19 cellular contexts compared by ENCODE assay signal in the genomic region with DNA sequence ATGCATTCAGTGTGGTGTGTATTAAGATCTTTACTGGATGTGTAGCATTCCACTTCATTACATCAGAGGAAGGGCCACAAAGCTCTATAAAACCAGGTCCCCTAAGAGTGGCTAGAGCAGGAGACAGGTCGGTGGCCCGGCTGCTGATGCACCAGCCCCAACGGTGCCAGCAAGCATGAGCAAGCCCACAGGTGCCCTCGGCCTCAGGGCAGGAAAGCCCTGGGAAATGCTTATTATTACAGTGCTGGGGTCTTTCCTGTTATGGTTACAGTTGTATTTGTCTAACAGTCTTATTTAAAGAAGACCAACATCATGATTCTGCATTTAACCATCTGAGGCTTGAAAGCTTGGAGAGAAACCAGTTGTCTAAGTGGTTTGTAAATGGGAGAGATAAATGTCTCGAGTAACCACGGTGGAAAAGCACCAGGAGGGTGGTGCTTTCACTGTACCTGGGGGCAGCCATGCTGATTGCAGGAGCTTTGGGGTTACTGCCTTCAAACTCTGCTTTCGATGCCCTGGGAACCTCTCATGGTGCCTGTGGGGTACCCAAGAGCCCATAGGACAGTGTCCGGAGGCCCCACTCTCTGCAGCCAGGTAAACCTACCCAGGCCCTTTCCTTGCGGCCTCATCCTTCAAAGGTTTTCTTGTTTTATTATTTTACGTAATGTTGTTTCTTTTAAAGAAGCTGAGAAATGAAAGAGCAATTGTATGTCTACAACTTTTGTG.
"Had no signal": no experiment of that assay in that cellular context is flagged by ENCODE, and none has a peak within 500 bp of the region (broad histone marks: within the 10 kb centered on the region; RNA-seq: fewer than 3 reads in every experiment).

No MANE protein-coding gene starts in this region.

- H3K27me3 ChIP-seq: body of pancreas, esophagus squamous epithelium, upper lobe of left lung had no signal

- H3K27ac ChIP-seq: esophagus squamous epithelium, upper lobe of left lung had no signal

- H3K9me3 ChIP-seq: body of pancreas, esophagus squamous epithelium, upper lobe of left lung had no signal

- ATAC-seq: activated naive CD4-positive, alpha-beta T cell treated with anti-CD3 and anti-CD28 coated beads, Interleukin-2, amount 50 U/mL, for 72 hours; activated T-helper 17 cell treated with anti-CD3 and anti-CD28 coated beads, Interleukin-2, amount 50 U/mL, for 72 hours; left ventricle myocardium superior; natural killer cell treated with Interleukin-12 subunit alpha and Interleukin-12 subunit beta and Interleukin-15 and Interleukin-18, amount 100 ng/mL, for 72 hours; right cardiac atrium; stimulated activated naive CD8-positive, alpha-beta T cell treated with anti-CD3 and anti-CD28 coated beads, Interleukin-15, amount 100 ng/mL, for 72 hours had no signal

- H3K4me1 Mint-ChIP-seq: activated T-helper 17 cell treated with anti-CD3 and anti-CD28 coated beads, Interleukin-2, amount 50 U/mL, for 72 hours had no signal

- H3K27ac Mint-ChIP-seq: activated naive CD4-positive, alpha-beta T cell treated with anti-CD3 and anti-CD28 coated beads, Interleukin-2, amount 50 U/mL, for 72 hours; activated T-helper 17 cell treated with anti-CD3 and anti-CD28 coated beads, Interleukin-2, amount 50 U/mL, for 72 hours; natural killer cell treated with Interleukin-12 subunit alpha and Interleukin-12 subunit beta and Interleukin-15 and Interleukin-18, amount 100 ng/mL, for 72 hours; stimulated activated naive CD8-positive, alpha-beta T cell treated with anti-CD3 and anti-CD28 coated beads, Interleukin-15, amount 100 ng/mL, for 72 hours; WTC11 had no signal

- H3K9me3 Mint-ChIP-seq: activated naive CD4-positive, alpha-beta T cell treated with anti-CD3 and anti-CD28 coated beads, Interleukin-2, amount 50 U/mL, for 72 hours; activated T-helper 17 cell treated with anti-CD3 and anti-CD28 coated beads, Interleukin-2, amount 50 U/mL, for 72 hours; natural killer cell treated with Interleukin-12 subunit alpha and Interleukin-12 subunit beta and Interleukin-15 and Interleukin-18, amount 100 ng/mL, for 72 hours; stimulated activated naive CD8-positive, alpha-beta T cell treated with anti-CD3 and anti-CD28 coated beads, Interleukin-15, amount 100 ng/mL, for 72 hours; WTC11 had no signal

- FAIRE-seq: colon, kidney had no signal

- H3K36me3 Mint-ChIP-seq: activated naive CD4-positive, alpha-beta T cell treated with anti-CD3 and anti-CD28 coated beads, Interleukin-2, amount 50 U/mL, for 72 hours; natural killer cell treated with Interleukin-12 subunit alpha and Interleukin-12 subunit beta and Interleukin-15 and Interleukin-18, amount 100 ng/mL, for 72 hours; WTC11 had no signal

- H3K27me3 Mint-ChIP-seq: stimulated activated naive CD8-positive, alpha-beta T cell treated with anti-CD3 and anti-CD28 coated beads, Interleukin-15, amount 100 ng/mL, for 72 hours had no signal

- H3K36me3 ChIP-seq: esophagus squamous epithelium, upper lobe of left lung had no signal

- H3K4me3 Mint-ChIP-seq: activated T-helper 17 cell treated with anti-CD3 and anti-CD28 coated beads, Interleukin-2, amount 50 U/mL, for 72 hours; natural killer cell treated with Interleukin-12 subunit alpha and Interleukin-12 subunit beta and Interleukin-15 and Interleukin-18, amount 100 ng/mL, for 72 hours; stimulated activated naive CD8-positive, alpha-beta T cell treated with anti-CD3 and anti-CD28 coated beads, Interleukin-15, amount 100 ng/mL, for 72 hours; WTC11 had no signal

- DNase-seq: activated CD4-positive, alpha-beta T cell treated with anti-CD3 and anti-CD28 coated beads for 4 hours; activated CD8-positive, alpha-beta memory T cell treated with anti-CD3 and anti-CD28 coated beads, Interleukin-2, amount 50 U/mL, for 48 hours; amniotic stem cell; caudate nucleus; esophagus squamous epithelium; hippocampal formation; kidney; left ventricle myocardium superior; mesenchymal stem cell; right cardiac atrium; stimulated activated naive CD8-positive, alpha-beta T cell treated with anti-CD3 and anti-CD28 coated beads, Interleukin-15, amount 100 ng/mL, for 72 hours; T-helper 2 cell had no signal

- H3K4me3 ChIP-seq: body of pancreas, esophagus squamous epithelium, upper lobe of left lung had no signal
